Comparison of ENCODE assay signal across 2 cellular contexts in genomic region chr4:140083320-140083719, GRCh38.
TF ChIP-seq lines count a peak whose summit lies in the region.

No MANE protein-coding gene starts in this region.

TF ChIP-seq in A549, 52 proteins besides CTCF, POLR2A, EP300 and RAD21 (continued from another document):
- no peak for TF ChIP-seq TP53 (CRISPR knock-in tag; IDR thresholded peaks at IDR 0.05)

TF ChIP-seq in GM23338, 12 proteins besides CTCF, POLR2A, EP300 and RAD21 (continued from another document):
- TF ChIP-seq ZNF462 (CRISPR knock-in tag; IDR thresholded peaks at IDR 0.05): no peak
- no peak for TF ChIP-seq ETS1 (IDR thresholded peaks at IDR 0.05)
- no peak for TF ChIP-seq EZH2phosphoT487 (IDR thresholded peaks at IDR 0.05; ENCODE audit: unreplicated experiment)
- no peak for TF ChIP-seq STAT1 (IDR thresholded peaks at IDR 0.05; ENCODE audit: unreplicated experiment)
- TF ChIP-seq POLR2AphosphoS5 (IDR thresholded peaks at IDR 0.05; ENCODE audit: low read depth): no peak
- TF ChIP-seq JUNB (IDR thresholded peaks at IDR 0.05; ENCODE audit: unreplicated experiment): no peak
TF ChIP-seq in GM23338: peak in this region for 0.
